ENCODE assay signal across 8 cellular contexts in genomic region chr5:131262953-131263541, GRCh38. TPM values are rescaled to one million over a fixed set of nuclear protein-coding genes. Genes with fewer than 3 reads are reported as not detected.
DNase-seq lines count a peak whose midpoint lies in the region; TF ChIP-seq lines count a peak whose summit lies in the region.

No MANE protein-coding gene starts in this region.

- no peaks in the 10 kb centered on the region for H3K9me3 ChIP-seq in mammary epithelial cell (replicated peaks; ENCODE audit: insufficient read depth, low read length)
- H3K9me3 ChIP-seq in mesenchymal stem cell (ENCODE audit: control insufficient read depth, low read length): no peaks in the 10 kb centered on the region

- peak; percentile 34 for DNase-seq in NCI-H82 (lab: John Stamatoyannopoulos, UW)
- no peak for DNase-seq in NCI-H82 treated with DMSO at 0.1 percent for 48 hours (lab: John Stamatoyannopoulos, UW; ENCODE audit: unreplicated experiment)
- peak; percentile 28 for DNase-seq in H7
- peak; percentile 51 for DNase-seq in NB4 (ENCODE audit: low read depth)
- DNase-seq in mammary epithelial cell: no peak
- no peak for DNase-seq in mesenchymal stem cell
- no peak for DNase-seq in cerebellar nuclear complex (lab: John Stamatoyannopoulos, UW)

- H3K4ac ChIP-seq in mesenchymal stem cell (ENCODE audit: low read depth in 1 of 2, low read length in 2 of 2): no peak overlapping the region

- H3K14ac ChIP-seq in mesenchymal stem cell (ENCODE audit: low read length in 2 of 2): no peak overlapping the region

- no peak overlapping the region for H2BK15ac ChIP-seq in mesenchymal stem cell (ENCODE audit: low read depth, poor library complexity, severe bottlenecking)

- H3K79me2 ChIP-seq in mammary epithelial cell (ENCODE audit: insufficient read depth, low read length): peaks cover 39% of the 10 kb centered on the region

- no peak overlapping the region for H3K18ac ChIP-seq in mesenchymal stem cell (ENCODE audit: low read depth in 1 of 2, low read length in 2 of 2)

- H3K23ac ChIP-seq in mesenchymal stem cell (ENCODE audit: low read length in 2 of 2): no peak overlapping the region

- H2AFZ ChIP-seq in mammary epithelial cell (ENCODE audit: low read depth, low read length) (peak overlapping the region; percentile 86), mesenchymal stem cell (ENCODE audit: low read depth, low read length) (no peak overlapping the region)

- H3K9ac ChIP-seq in mammary epithelial cell (ENCODE audit: insufficient read depth, low read length): peak overlapping the region; percentile 74
- peak overlapping the region; percentile 87 for H3K9ac ChIP-seq in mesenchymal stem cell (ENCODE audit: low read length)

- H4K20me1 ChIP-seq in mammary epithelial cell (ENCODE audit: insufficient read depth, low read length): no peaks in the 10 kb centered on the region

- peak overlapping the region; percentile 77 for H3K27ac ChIP-seq in mammary epithelial cell (ENCODE audit: insufficient read depth, low read depth, low read length)
- no peak overlapping the region for H3K27ac ChIP-seq in mesenchymal stem cell (ENCODE audit: low read length, poor library complexity, severe bottlenecking)
- no peak overlapping the region for H3K27ac ChIP-seq in urinary bladder (ENCODE audit: low read depth)

- H3K4me2 ChIP-seq in mammary epithelial cell (ENCODE audit: insufficient read depth, low read depth, low read length): peak overlapping the region; percentile 87
- peak overlapping the region; percentile 38 for H3K4me2 ChIP-seq in mesenchymal stem cell (ENCODE audit: low read length, poor library complexity, severe bottlenecking)

- H3K4me3 ChIP-seq in H7 (ENCODE audit: insufficient read depth, low read depth, low read length): peak overlapping the region; percentile 81
- peak overlapping the region; percentile 95 for H3K4me3 ChIP-seq in NB4 (ENCODE audit: low read depth, low read length)
- peak overlapping the region; percentile 39 to 99 (median 93) for H3K4me3 ChIP-seq in mammary epithelial cell (replicated peaks in 1 of 3; ENCODE audit: insufficient read depth in 1 of 3, low read depth in 2 of 3, low read length in 3 of 3)
- peak overlapping the region; percentile 96 to 97 for H3K4me3 ChIP-seq in mesenchymal stem cell (ENCODE audit: insufficient read depth in 1 of 2, low read depth in 1 of 2, low read length in 2 of 2)
- peak overlapping the region; percentile 82 for H3K4me3 ChIP-seq in urinary bladder (ENCODE audit: low read depth, low read length)

- no peaks in the 10 kb centered on the region for H3K27me3 ChIP-seq in H7 (ENCODE audit: control insufficient read depth, insufficient read depth, low read length)
- H3K27me3 ChIP-seq in mammary epithelial cell (ENCODE audit: insufficient read depth, low read length): no peaks in the 10 kb centered on the region
- no peaks in the 10 kb centered on the region for H3K27me3 ChIP-seq in mesenchymal stem cell (ENCODE audit: control insufficient read depth in 1 of 2, insufficient read depth in 1 of 2, low read length in 2 of 2)

- H4K91ac ChIP-seq in mesenchymal stem cell (ENCODE audit: low read length): no peak overlapping the region

- intact Hi-C loops in mammary epithelial cell (cut with micrococcal nuclease): no loop called here

- peak overlapping the region; percentile 69 for H2BK120ac ChIP-seq in mesenchymal stem cell (ENCODE audit: low read depth, low read length)

- TF ChIP-seq CTCF in NB4 (IDR thresholded peaks at IDR 0.05; ENCODE audit: low read depth, low read length) (no peak), mammary epithelial cell (conservative IDR thresholded peaks at IDR 0.05 in 1 of 2, IDR thresholded peaks at IDR 0.05 in 1 of 2; ENCODE audit: extremely low read depth in 1 of 2, insufficient read depth in 1 of 2, low read depth in 1 of 2, low read length in 2 of 2) (no peak)

- H3K4me1 ChIP-seq in mammary epithelial cell (ENCODE audit: insufficient read depth, low read length) (peaks cover 40% of the 10 kb centered on the region), mesenchymal stem cell (ENCODE audit: control insufficient read depth, insufficient read depth, low read depth, low read length) (peaks cover 5% of the 10 kb centered on the region), urinary bladder (ENCODE audit: insufficient read depth) (no peaks in the 10 kb centered on the region)

- H2BK12ac ChIP-seq in mesenchymal stem cell (ENCODE audit: low read length in 2 of 2): no peak overlapping the region

- H3K36me3 ChIP-seq in H7 (replicated peaks; ENCODE audit: control insufficient read depth, insufficient read depth, low read length): no peaks in the 10 kb centered on the region
- no peaks in the 10 kb centered on the region for H3K36me3 ChIP-seq in mammary epithelial cell (ENCODE audit: insufficient read depth, low read length)
- H3K36me3 ChIP-seq in mesenchymal stem cell (ENCODE audit: control insufficient read depth in 1 of 2, insufficient read depth in 2 of 2, low read depth in 1 of 2, low read length in 2 of 2): no peaks in the 10 kb centered on the region
- no peaks in the 10 kb centered on the region for H3K36me3 ChIP-seq in urinary bladder (ENCODE audit: insufficient read depth)

- H2BK5ac ChIP-seq in mesenchymal stem cell (ENCODE audit: low read depth, low read length, poor library complexity, severe bottlenecking): no peak overlapping the region

- in situ Hi-C loops in mammary epithelial cell (cut with MboI; ENCODE audit: low sequenced_read_pairs in 2 of 2): no loop called here

- H3K79me1 ChIP-seq in mesenchymal stem cell (replicated peaks; ENCODE audit: low read length, poor library complexity, severe bottlenecking): peaks cover 4% of the 10 kb centered on the region

- no peak for TF ChIP-seq POLR2A in NB4 (IDR thresholded peaks at IDR 0.05; ENCODE audit: extremely low read depth, insufficient read length)

- 7% methylated on average over 7 of the region's 10 CpGs for WGBS in mammary epithelial cell (ENCODE audit: low coverage, missing lambda C conversion rate)
- 23% methylated on average over 6 of the region's 10 CpGs for WGBS in mesenchymal stem cell
- WGBS in urinary bladder: 21% methylated on average over 10 of the region's 10 CpGs

- dilution Hi-C loops in mammary epithelial cell (cut with HindIII; ENCODE audit: low sequenced_read_pairs): no loop called here

- CTCF ChIA-PET in mammary epithelial cell (lab: Charles Lee; ENCODE audit: low non-redundant PET): interaction anchor here (0.7 kb wide), 1 partner anchor 241 kb away, joined by 10 read pairs; no protein-coding TSS in a partner anchor

- no peak overlapping the region for H4K8ac ChIP-seq in mesenchymal stem cell (ENCODE audit: low read length)

- H2AK5ac ChIP-seq in mesenchymal stem cell (ENCODE audit: low read length, severe bottlenecking): no peak overlapping the region

- BruUV-seq in mammary epithelial cell (replicated peaks; lab: Mats Ljungman, UMichigan): TSS peak; percentile 81

RNA-seq across cellular contexts. Expression of gene CDC42SE2, which starts 0.8 kb away (rescaled TPM):
- total RNA-seq in H7 (2014; rRNA removed; shearing (Covaris generic)): 25.9 and 36.6 TPM in 2 replicates
- total RNA-seq in mammary epithelial cell (10 to 100 TPM; 26.0 to 87.4 TPM), urinary bladder (45.5 TPM)
- polyA plus RNA-seq in mammary epithelial cell (18.0 TPM), urinary bladder (18.6 TPM)
- 28.8 TPM for polyA minus RNA-seq in mammary epithelial cell
- 15.7 TPM for polyA plus RNA-seq in mesenchymal stem cell (2013, experiment 1 of 2)
- polyA plus RNA-seq in mesenchymal stem cell (2013, experiment 2 of 2): 16.0 TPM

Comparison
In these comparisons a context has a peak if more than half of its experiments do, and no peak if none do; other contexts are left out.
1. DNase-seq: peak in NCI-H82 (single experiment), H7 (single experiment) and NB4 (single experiment); none in NCI-H82 treated with DMSO at 0.1 percent for 48 hours (single experiment), mammary epithelial cell (single experiment), mesenchymal stem cell (single experiment) and cerebellar nuclear complex (0 of 2).
2. Peak in every context shown above with its lines, with median percentiles within 50 percentile points of each other: H3K4me3 ChIP-seq.